34 cellular contexts compared by ENCODE assay signal in the genomic region with DNA sequence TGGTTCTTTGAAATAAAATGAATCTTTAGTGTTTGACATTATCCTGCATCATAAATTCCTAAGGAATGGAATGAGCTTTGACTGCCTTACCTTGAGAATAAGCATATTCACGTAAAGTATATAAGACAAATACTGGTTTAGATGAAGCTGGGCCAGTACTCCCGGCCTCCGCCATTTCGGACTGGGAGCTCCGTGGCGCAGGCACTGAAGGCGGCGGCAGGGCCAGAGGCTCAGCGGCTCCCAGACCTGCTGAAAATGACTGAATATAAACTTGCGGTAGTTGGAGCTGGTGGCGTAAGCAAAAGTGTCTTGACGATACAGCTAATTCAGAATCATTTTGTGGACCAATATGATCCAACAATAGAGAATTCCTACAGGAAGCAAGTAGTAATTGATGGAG.
A peak's percentile ranks its signal among the peaks of the same experiment; 100 is the strongest.
DNase-seq lines count a peak whose midpoint lies in the region; ATAC-seq and TF ChIP-seq lines count a peak whose summit lies in the region.
"Had no signal": no experiment of that assay in that cellular context is flagged by ENCODE, and none has a peak within 500 bp of the region (broad histone marks: within the 10 kb centered on the region; RNA-seq: fewer than 3 reads in every experiment).

No MANE protein-coding gene starts in this region.

- WGBS in testis, 2 donors: 74 to 75% methylated on average over 12 of the region's 12 CpGs

- H3K79me2 ChIP-seq in GM23338 (replicated peaks; ENCODE audit: insufficient read depth) (no peaks in the 10 kb centered on the region), neural progenitor cell (ENCODE audit: low read depth) (no peaks in the 10 kb centered on the region)

- H3K9ac ChIP-seq in neural progenitor cell: no peak overlapping the region
- H3K9ac ChIP-seq: BLaER1; BLaER1 treated with 17β-estradiol and CSF1 and Interleukin-3, amounts not matched to agents 10 nM and 100 nM had no signal

- H2AFZ ChIP-seq in GM23338 (peak overlapping the region; percentile 9; the same call in 1 of the 2 replicates), neural progenitor cell (replicated peaks) (peak overlapping the region; percentile 37)

- H3K27ac Mint-ChIP-seq in GM23338 (no peak overlapping the region), neural progenitor cell (no peak overlapping the region)
- H3K27ac Mint-ChIP-seq in stimulated activated naive CD8-positive, alpha-beta T cell treated with anti-CD3 and anti-CD28 coated beads, Interleukin-15, amount 100 ng/mL, for 72 hours: no peak overlapping the region
- H3K27ac Mint-ChIP-seq in CD8-positive, alpha-beta T cell: no peak overlapping the region
- H3K27ac Mint-ChIP-seq in activated CD8-positive, alpha-beta T cell treated with anti-CD3 and anti-CD28 coated beads, Interleukin-2, amount 10 ng/mL, durations not matched to agents 7 days and 5 days: no peak overlapping the region
- H3K27ac Mint-ChIP-seq: B cell; CD14-positive monocyte; CD4-positive, alpha-beta memory T cell; CD4-positive, alpha-beta T cell; CD4-positive, CD25-positive, alpha-beta regulatory T cell; CD8-positive, alpha-beta memory T cell had no signal

- no peaks in the 10 kb centered on the region for H3K27me3 Mint-ChIP-seq in GM23338 (ENCODE audit: insufficient read depth, low read depth, poor library complexity)
- H3K27me3 Mint-ChIP-seq in neural progenitor cell (ENCODE audit: insufficient read depth, low read depth): no peaks in the 10 kb centered on the region
- H3K27me3 Mint-ChIP-seq in stimulated activated naive CD8-positive, alpha-beta T cell treated with anti-CD3 and anti-CD28 coated beads, Interleukin-15, amount 100 ng/mL, for 72 hours: no peaks in the 10 kb centered on the region
- H3K27me3 Mint-ChIP-seq in CD8-positive, alpha-beta T cell (ENCODE audit: low read depth): no peaks in the 10 kb centered on the region
- no peaks in the 10 kb centered on the region for H3K27me3 Mint-ChIP-seq in activated CD8-positive, alpha-beta T cell treated with anti-CD3 and anti-CD28 coated beads, Interleukin-2, amount 10 ng/mL, durations not matched to agents 7 days and 5 days (ENCODE audit: low read depth)
- H3K27me3 Mint-ChIP-seq: B cell; CD4-positive, alpha-beta memory T cell; CD4-positive, alpha-beta T cell; CD4-positive, CD25-positive, alpha-beta regulatory T cell; CD8-positive, alpha-beta memory T cell had no signal

- H3K36me3 ChIP-seq in GM23338 (ENCODE audit: insufficient read depth) (no peaks in the 10 kb centered on the region), RWPE2 (ENCODE audit: low read depth) (no peaks in the 10 kb centered on the region), neural progenitor cell (no peaks in the 10 kb centered on the region), testis (ENCODE audit: low read depth, missing control alignments) (no peaks in the 10 kb centered on the region)
- H3K36me3 ChIP-seq in CD8-positive, alpha-beta T cell (ENCODE audit: insufficient read depth, low read length): no peaks in the 10 kb centered on the region
- H3K36me3 ChIP-seq: BE2C; BLaER1; BLaER1 treated with 17β-estradiol and CSF1 and Interleukin-3, amounts not matched to agents 10 nM and 100 nM had no signal

- H3K36me3 Mint-ChIP-seq in GM23338 (ENCODE audit: low read depth) (no peaks in the 10 kb centered on the region), neural progenitor cell (no peaks in the 10 kb centered on the region)
- no peaks in the 10 kb centered on the region for H3K36me3 Mint-ChIP-seq in CD8-positive, alpha-beta T cell
- no peaks in the 10 kb centered on the region for H3K36me3 Mint-ChIP-seq in activated CD8-positive, alpha-beta T cell treated with anti-CD3 and anti-CD28 coated beads, Interleukin-2, amount 10 ng/mL, durations not matched to agents 7 days and 5 days (ENCODE audit: low read depth)
- H3K36me3 Mint-ChIP-seq: CD14-positive monocyte; CD4-positive, alpha-beta memory T cell; CD4-positive, CD25-positive, alpha-beta regulatory T cell; CD8-positive, alpha-beta memory T cell had no signal

- H3K9me3 ChIP-seq in RWPE2 (ENCODE audit: severe bottlenecking): no peaks in the 10 kb centered on the region
- no peaks in the 10 kb centered on the region for H3K9me3 ChIP-seq in neural progenitor cell (ENCODE audit: low read depth)
- no peaks in the 10 kb centered on the region for H3K9me3 ChIP-seq in testis
- H3K9me3 ChIP-seq in CD8-positive, alpha-beta T cell (ENCODE audit: low read length): no peaks in the 10 kb centered on the region
- H3K9me3 ChIP-seq: A549; BE2C; BLaER1; BLaER1 treated with 17β-estradiol and CSF1 and Interleukin-3, amounts not matched to agents 10 nM and 100 nM; Caco-2 had no signal

- H3K4me3 Mint-ChIP-seq in GM23338 (no peak overlapping the region), neural progenitor cell (no peak overlapping the region)
- no peak overlapping the region for H3K4me3 Mint-ChIP-seq in stimulated activated naive CD8-positive, alpha-beta T cell treated with anti-CD3 and anti-CD28 coated beads, Interleukin-15, amount 100 ng/mL, for 72 hours
- H3K4me3 Mint-ChIP-seq in CD8-positive, alpha-beta T cell: no peak overlapping the region
- H3K4me3 Mint-ChIP-seq in activated CD8-positive, alpha-beta T cell treated with anti-CD3 and anti-CD28 coated beads, Interleukin-2, amount 10 ng/mL, durations not matched to agents 7 days and 5 days: no peak overlapping the region
- H3K4me3 Mint-ChIP-seq: B cell; CD14-positive monocyte; CD4-positive, alpha-beta memory T cell; CD4-positive, alpha-beta T cell; CD4-positive, CD25-positive, alpha-beta regulatory T cell; CD8-positive, alpha-beta memory T cell had no signal

- TF ChIP-seq CTCF in GM23338 (conservative IDR thresholded peaks at IDR 0.05; ENCODE audit: low read depth in 2 of 2): no peak
- TF ChIP-seq CTCF in RWPE2 (IDR thresholded peaks at IDR 0.05; ENCODE audit: poor library complexity, severe bottlenecking): no peak
- no peak for TF ChIP-seq CTCF in neural progenitor cell (IDR thresholded peaks at IDR 0.05)
- TF ChIP-seq CTCF in testis (IDR thresholded peaks at IDR 0.05): no peak
- TF ChIP-seq CTCF in CD8-positive, alpha-beta T cell (IDR thresholded peaks at IDR 0.05): no peak

- ATAC-seq in GM23338 (no peak), RWPE2 (ENCODE audit: low read depth) (peak; percentile 58; the same call in 2 of the 3 replicates)
- no peak for ATAC-seq in stimulated activated naive CD8-positive, alpha-beta T cell treated with anti-CD3 and anti-CD28 coated beads, Interleukin-15, amount 100 ng/mL, for 72 hours
- ATAC-seq in CD8-positive, alpha-beta T cell: no peak
- no peak for ATAC-seq in activated CD8-positive, alpha-beta T cell treated with anti-CD3 and anti-CD28 coated beads, Interleukin-2, amount 10 ng/mL, durations not matched to agents 7 days and 5 days
- ATAC-seq: A549 had no signal

- TF ChIP-seq POLR2A in testis (IDR thresholded peaks at IDR 0.05): no peak

- no peaks in the 10 kb centered on the region for H3K9me2 ChIP-seq in GM23338 (ENCODE audit: insufficient read depth)

- POLR2A ChIA-PET in CD8-positive, alpha-beta T cell (lab: Charles Lee): no interaction called here
- POLR2A ChIA-PET in activated CD8-positive, alpha-beta T cell treated with anti-CD3 and anti-CD28 coated beads, Interleukin-2, amount 10 ng/mL, durations not matched to agents 7 days and 5 days (lab: Charles Lee): no interaction called here

- DNase-seq in GM23338 (ENCODE audit: low spot score) (no peak), RWPE2 (ENCODE audit: low spot score) (no peak), neural progenitor cell (ENCODE audit: low spot score) (no peak), testis (peak; percentile 26), SW480 (ENCODE audit: low spot score) (no peak)
- no peak for DNase-seq in stimulated activated naive CD8-positive, alpha-beta T cell treated with anti-CD3 and anti-CD28 coated beads, Interleukin-15, amount 100 ng/mL, for 72 hours
- no peak for DNase-seq in CD8-positive, alpha-beta T cell
- no peak for DNase-seq in activated CD8-positive, alpha-beta T cell treated with anti-CD3 and anti-CD28 coated beads, Interleukin-2, amount 10 ng/mL, durations not matched to agents 7 days and 5 days
- DNase-seq: 8988T; ACHN; AML-193; BE2C; C1 segment of cervical spinal cord; Caco-2; Calu3; CD4-positive, alpha-beta memory T cell; CD4-positive, alpha-beta T cell; CD4-positive, CD25-positive, alpha-beta regulatory T cell; CD8-positive, alpha-beta memory T cell; COR-L47; DMS 273 treated with DMSO at 0.1 percent for 48 hours; DMS153; DMS53; DMS79; DMS79 treated with DMSO at 0.1 percent for 48 hours; DND-41; EL had no signal

- H4K20me1 ChIP-seq in GM23338 (replicated peaks; ENCODE audit: insufficient read depth) (no peaks in the 10 kb centered on the region), neural progenitor cell (ENCODE audit: low read depth) (no peaks in the 10 kb centered on the region)
- H4K20me1 ChIP-seq: BLaER1; BLaER1 treated with 17β-estradiol and CSF1 and Interleukin-3, amounts not matched to agents 10 nM and 100 nM had no signal

- CTCF ChIA-PET in CD8-positive, alpha-beta T cell (lab: Charles Lee): no interaction called here
- CTCF ChIA-PET in activated CD8-positive, alpha-beta T cell treated with anti-CD3 and anti-CD28 coated beads, Interleukin-2, amount 10 ng/mL, durations not matched to agents 7 days and 5 days (lab: Charles Lee): no interaction called here

- H3K4me3 ChIP-seq in GM23338: no peak overlapping the region
- no peak overlapping the region for H3K4me3 ChIP-seq in RWPE2 (ENCODE audit: severe bottlenecking)
- no peak overlapping the region for H3K4me3 ChIP-seq in neural progenitor cell
- no peak overlapping the region for H3K4me3 ChIP-seq in testis
- H3K4me3 ChIP-seq in CD8-positive, alpha-beta T cell (ENCODE audit: low read depth, low read length): no peak overlapping the region
- H3K4me3 ChIP-seq: A549; BLaER1; BLaER1 treated with 17β-estradiol and CSF1 and Interleukin-3, amounts not matched to agents 10 nM and 100 nM had no signal

- no peaks in the 10 kb centered on the region for H3K27me3 ChIP-seq in GM23338 (ENCODE audit: insufficient read depth)
- no peaks in the 10 kb centered on the region for H3K27me3 ChIP-seq in RWPE2 (ENCODE audit: insufficient read depth, poor library complexity, severe bottlenecking)
- H3K27me3 ChIP-seq in neural progenitor cell: no peaks in the 10 kb centered on the region
- no peaks in the 10 kb centered on the region for H3K27me3 ChIP-seq in testis
- no peaks in the 10 kb centered on the region for H3K27me3 ChIP-seq in CD8-positive, alpha-beta T cell (ENCODE audit: insufficient read depth, low read length)
- H3K27me3 ChIP-seq: BE2C; BLaER1; BLaER1 treated with 17β-estradiol and CSF1 and Interleukin-3, amounts not matched to agents 10 nM and 100 nM had no signal

- H3K4me1 ChIP-seq in GM23338 (ENCODE audit: insufficient read depth) (no peaks in the 10 kb centered on the region), RWPE2 (ENCODE audit: insufficient read depth, poor library complexity, severe bottlenecking) (no peaks in the 10 kb centered on the region), neural progenitor cell (no peaks in the 10 kb centered on the region), testis (no peaks in the 10 kb centered on the region)
- no peaks in the 10 kb centered on the region for H3K4me1 ChIP-seq in CD8-positive, alpha-beta T cell (ENCODE audit: insufficient read depth, low read length)
- H3K4me1 ChIP-seq: A549; BE2C; BLaER1; BLaER1 treated with 17β-estradiol and CSF1 and Interleukin-3, amounts not matched to agents 10 nM and 100 nM; Caco-2 had no signal

- H3K4me2 ChIP-seq in GM23338 (no peak overlapping the region), neural progenitor cell (no peak overlapping the region)
- H3K4me2 ChIP-seq: A549; BLaER1; BLaER1 treated with 17β-estradiol and CSF1 and Interleukin-3, amounts not matched to agents 10 nM and 100 nM had no signal

- no peaks in the 10 kb centered on the region for H3F3A ChIP-seq in GM23338 (replicated peaks; ENCODE audit: low read depth)
- no peaks in the 10 kb centered on the region for H3F3A ChIP-seq in neural progenitor cell (ENCODE audit: low read depth)

- intact Hi-C loops in testis (cut with DNase I; ENCODE audit: low total_unique reads): no loop called here
- intact Hi-C loops in CD8-positive, alpha-beta T cell (cut with DNase I, micrococcal nuclease): no loop called here

- no peak overlapping the region for H3K27ac ChIP-seq in GM23338 (ENCODE audit: low read depth)
- H3K27ac ChIP-seq in RWPE2 (ENCODE audit: poor library complexity, severe bottlenecking): no peak overlapping the region
- H3K27ac ChIP-seq in neural progenitor cell: no peak overlapping the region
- no peak overlapping the region for H3K27ac ChIP-seq in testis
- no peak overlapping the region for H3K27ac ChIP-seq in CD8-positive, alpha-beta T cell (ENCODE audit: low read depth, low read length)
- H3K27ac ChIP-seq: 22Rv1; A549; BLaER1; BLaER1 treated with 17β-estradiol and CSF1 and Interleukin-3, amounts not matched to agents 10 nM and 100 nM; C4-2B had no signal

- no peaks in the 10 kb centered on the region for H3K4me1 Mint-ChIP-seq in GM23338
- no peaks in the 10 kb centered on the region for H3K4me1 Mint-ChIP-seq in neural progenitor cell
- no peaks in the 10 kb centered on the region for H3K4me1 Mint-ChIP-seq in stimulated activated naive CD8-positive, alpha-beta T cell treated with anti-CD3 and anti-CD28 coated beads, Interleukin-15, amount 100 ng/mL, for 72 hours
- no peaks in the 10 kb centered on the region for H3K4me1 Mint-ChIP-seq in CD8-positive, alpha-beta T cell (ENCODE audit: low read depth)
- no peaks in the 10 kb centered on the region for H3K4me1 Mint-ChIP-seq in activated CD8-positive, alpha-beta T cell treated with anti-CD3 and anti-CD28 coated beads, Interleukin-2, amount 10 ng/mL, durations not matched to agents 7 days and 5 days (ENCODE audit: low read depth)
- H3K4me1 Mint-ChIP-seq: B cell; CD14-positive monocyte; CD4-positive, alpha-beta memory T cell; CD4-positive, CD25-positive, alpha-beta regulatory T cell; CD8-positive, alpha-beta memory T cell had no signal

- H3K9me3 Mint-ChIP-seq in GM23338 (no peaks in the 10 kb centered on the region), neural progenitor cell (no peaks in the 10 kb centered on the region)
- H3K9me3 Mint-ChIP-seq in stimulated activated naive CD8-positive, alpha-beta T cell treated with anti-CD3 and anti-CD28 coated beads, Interleukin-15, amount 100 ng/mL, for 72 hours: no peaks in the 10 kb centered on the region
- peaks cover 7% of the 10 kb centered on the region for H3K9me3 Mint-ChIP-seq in CD8-positive, alpha-beta T cell
- H3K9me3 Mint-ChIP-seq in activated CD8-positive, alpha-beta T cell treated with anti-CD3 and anti-CD28 coated beads, Interleukin-2, amount 10 ng/mL, durations not matched to agents 7 days and 5 days (ENCODE audit: insufficient read depth): no peaks in the 10 kb centered on the region
